In genomic region chrX:120468825-120469525, GRCh38 we compare ENCODE assay signal across 8 cellular contexts. TPM values are rescaled to one million over a fixed set of nuclear protein-coding genes. Genes with fewer than 3 reads are reported as not detected.
DNase-seq lines count a peak whose midpoint lies in the region; ATAC-seq lines count a peak whose summit lies in the region.

Gene LAMP2 (minus strand): TSS chrX:120469296. CDS start chrX:120469169, 127 bp downstream.

- no peaks in the 10 kb centered on the region for H3K36me3 Mint-ChIP-seq in IgD-negative memory B cell

- peak within 1 kb of the TSS; percentile 73 to 91 (median 89) for H3K27ac Mint-ChIP-seq in IgD-negative memory B cell

- ATAC-seq in GM21576 (IDR thresholded peaks at IDR 0.05; ENCODE audit: unreplicated experiment) = peak; percentile 95

- H3K4me1 Mint-ChIP-seq in IgD-negative memory B cell = peaks cover 0 to 9% (median 5%) of the 10 kb centered on the region in 3 donors

- H3K4me1 ChIP-seq in mononuclear cell (ENCODE audit: insufficient read depth, low read length) = peaks cover 35% of the 10 kb centered on the region

- no peaks in the 10 kb centered on the region for H3K9me3 ChIP-seq in mononuclear cell (ENCODE audit: low read depth, low read length)

- no peaks in the 10 kb centered on the region for H3K27me3 ChIP-seq in mononuclear cell (ENCODE audit: insufficient read depth, low read length)

- H3K4me3 ChIP-seq in mononuclear cell (ENCODE audit: low read length) = peak within 1 kb of the TSS; percentile 69

- DNase-seq in DMS114 treated with DMSO at 0.1 percent for 48 hours (lab: John Stamatoyannopoulos, UW; ENCODE audit: unreplicated experiment) = peak; percentile 62
- DNase-seq in OCI-M1 (lab: John Stamatoyannopoulos, UW) = peak; percentile 96
- peak; percentile 70 for DNase-seq in activated T-cell treated with anti-CD3 and anti-CD28 coated beads for 24 hours (ENCODE audit: low read depth)
- DNase-seq in epidermal melanocyte (ENCODE audit: insufficient read length, low spot score) = peak; percentile 57
- peak; percentile 57 to 72 for DNase-seq in stimulated activated CD8-positive, alpha-beta memory T cell treated with anti-CD3 and anti-CD28 coated beads, Interleukin-2, amount 100 ng/mL, for 48 hours (ENCODE audit: low read depth in 2 of 2)

- peak within 1 kb of the TSS; percentile 92 to 98 (median 94) for H3K4me3 Mint-ChIP-seq in IgD-negative memory B cell

- H3K9me3 Mint-ChIP-seq in IgD-negative memory B cell = no peaks in the 10 kb centered on the region

- peaks cover 2% of the 10 kb centered on the region for H3K27me3 Mint-ChIP-seq in IgD-negative memory B cell

RNA-seq across cellular contexts. Expression of gene LAMP2, which starts in this region (rescaled TPM):
- 49.0 TPM for polyA plus RNA-seq in IgD-negative memory B cell
- total RNA-seq in mononuclear cell = 73.4 TPM

Comparison
In these comparisons a context has a peak if more than half of its experiments do, and no peak if none do; other contexts are left out.
1. Peak in every context shown above with its lines: DNase-seq, ATAC-seq and H3K4me3 ChIP-seq.